7 cellular contexts compared by ENCODE assay signal in the genomic region with DNA sequence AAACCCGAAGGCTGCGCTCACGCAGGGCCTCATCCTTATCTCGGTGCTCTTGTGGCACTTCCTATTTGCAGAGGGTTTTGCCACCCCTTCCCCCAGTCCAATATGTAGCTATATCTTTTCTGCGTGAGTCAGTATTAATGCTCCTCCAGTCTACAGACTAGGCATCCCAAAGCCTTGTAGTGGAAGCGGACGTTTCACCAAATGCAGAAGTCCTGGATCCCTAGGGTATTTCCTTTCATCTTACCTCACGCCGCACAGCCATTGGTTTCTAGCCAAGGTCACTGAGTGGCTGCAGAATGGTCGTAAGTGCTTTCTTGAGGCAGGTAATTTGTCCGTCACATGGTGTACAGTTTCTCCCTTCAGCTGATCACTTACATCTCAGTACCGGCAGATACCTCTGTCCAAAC. TPM values are rescaled to one million over a fixed set of nuclear protein-coding genes. Genes with fewer than 3 reads are reported as not detected.
DNase-seq lines count a peak whose midpoint lies in the region; ATAC-seq and TF ChIP-seq lines count a peak whose summit lies in the region.
"Not testable (repeated sequence)": the region's sequence is repeated elsewhere in the genome, so short reads cannot be mapped to it uniquely, and the experiment has no call there.

No MANE protein-coding gene starts in this region.

- H3K36me3 ChIP-seq in colonic mucosa, ovary: not testable (repeated sequence)

- not testable (repeated sequence) for H3K4me1 ChIP-seq in colonic mucosa; ovary (ENCODE audit: insufficient read depth)

- peak overlapping the region; percentile 92 for H3K27ac ChIP-seq in colonic mucosa
- H3K27ac ChIP-seq in ovary = peak overlapping the region; percentile 95 to 97

- ATAC-seq in GM18907 (IDR thresholded peaks at IDR 0.05; ENCODE audit: unreplicated experiment) = peak; percentile 16
- ATAC-seq in HG03045 (IDR thresholded peaks at IDR 0.05; ENCODE audit: unreplicated experiment) = peak; percentile 14

- intact Hi-C loops in colonic mucosa (cut with DNase I); ovary (cut with DNase I): not testable (repeated sequence)

- TF ChIP-seq CTCF in WI38 (IDR thresholded peaks at IDR 0.05; ENCODE audit: low read depth, low read length); colonic mucosa (IDR thresholded peaks at IDR 0.05); ovary (IDR thresholded peaks at IDR 0.05): not testable (repeated sequence)

- WGBS in ovary, 3 donors = 0 to 2% (median 0%) methylated on average over 12 of the region's 12 CpGs

- peak overlapping the region; percentile 74 to 97 for H3K9ac ChIP-seq in colonic mucosa (ENCODE audit: low read depth in 2 of 2, low read length in 2 of 2)

- not testable (repeated sequence) for TF ChIP-seq POLR2A in ovary (IDR thresholded peaks at IDR 0.05)

- DNase-seq in NCI-H524 (lab: John Stamatoyannopoulos, UW) (peak; percentile 11 to 59), colonic mucosa (peak; percentile 38)
- DNase-seq in ovary = not testable (repeated sequence)

- H3K4me3 ChIP-seq in WI38 (ENCODE audit: low read depth, low read length) (peak overlapping the region; percentile 78), colonic mucosa (peak overlapping the region; percentile 77), iPS-18c (ENCODE audit: insufficient read depth, low read depth, low read length) (peak overlapping the region; percentile 75), ovary (peak overlapping the region; percentile 95)

- H3K27me3 ChIP-seq in colonic mucosa, ovary: not testable (repeated sequence)

- not testable (repeated sequence) for H3K9me3 ChIP-seq in colonic mucosa; iPS-18c (ENCODE audit: control insufficient read depth, insufficient read depth, low read length); ovary

- TF ChIP-seq EP300 in ovary (IDR thresholded peaks at IDR 0.05) = not testable (repeated sequence)

RNA-seq across cellular contexts. Expression of a gene that starts 0.7 kb away (rescaled TPM):
- 100 to 1,000 TPM; 554 to 846 TPM for total RNA-seq in colonic mucosa
- 100 to 1,000 TPM in 5 of 7 donors, 10 to 100 TPM in 2; 56.9 to 389 (median 260) TPM for total RNA-seq in ovary
- polyA plus RNA-seq in ovary = 100 to 1,000 TPM; 175 to 711 TPM

RNA-seq across cellular contexts. Expression of a gene that starts 29.9 kb away (rescaled TPM):
- total RNA-seq in colonic mucosa (10 to 100 TPM; 23.3 to 34.9 TPM), ovary (1 to 10 TPM; 2.2 to 7.2 (median 5.5) TPM)
- polyA plus RNA-seq in ovary = 1 to 10 TPM; 4.7 to 4.9 TPM

RNA-seq across cellular contexts. Expression of a gene that starts 45.2 kb away (rescaled TPM):
- total RNA-seq in colonic mucosa (1,000 to 10,000 TPM; 1,223 to 1,445 TPM), ovary (100 to 1,000 TPM; 433 to 587 (median 484) TPM)
- 100 to 1,000 TPM; 254 to 981 TPM for polyA plus RNA-seq in ovary

RNA-seq across cellular contexts. Expression of a gene that starts 53.1 kb away (rescaled TPM):
- total RNA-seq in colonic mucosa = under 1 TPM; 0.21 to 0.44 TPM
- under 1 TPM in 5 of 7 donors, not detected in 2; 0.07 to 0.36 (median 0.18) TPM for total RNA-seq in ovary
- under 1 TPM in 1 of 2 donors, not detected in 1; 0.39 TPM for polyA plus RNA-seq in ovary

RNA-seq across cellular contexts. Expression of a gene that starts 53.2 kb away (rescaled TPM):
- 100 to 1,000 TPM; 184 to 204 TPM for total RNA-seq in colonic mucosa
- under 1 TPM in 3 of 7 donors, not detected in 4; 0.31 to 0.92 (median 0.40) TPM for total RNA-seq in ovary
- polyA plus RNA-seq in ovary = under 1 TPM; 0.13 to 0.62 TPM
